8 cellular contexts compared by ENCODE assay signal in the genomic region with DNA sequence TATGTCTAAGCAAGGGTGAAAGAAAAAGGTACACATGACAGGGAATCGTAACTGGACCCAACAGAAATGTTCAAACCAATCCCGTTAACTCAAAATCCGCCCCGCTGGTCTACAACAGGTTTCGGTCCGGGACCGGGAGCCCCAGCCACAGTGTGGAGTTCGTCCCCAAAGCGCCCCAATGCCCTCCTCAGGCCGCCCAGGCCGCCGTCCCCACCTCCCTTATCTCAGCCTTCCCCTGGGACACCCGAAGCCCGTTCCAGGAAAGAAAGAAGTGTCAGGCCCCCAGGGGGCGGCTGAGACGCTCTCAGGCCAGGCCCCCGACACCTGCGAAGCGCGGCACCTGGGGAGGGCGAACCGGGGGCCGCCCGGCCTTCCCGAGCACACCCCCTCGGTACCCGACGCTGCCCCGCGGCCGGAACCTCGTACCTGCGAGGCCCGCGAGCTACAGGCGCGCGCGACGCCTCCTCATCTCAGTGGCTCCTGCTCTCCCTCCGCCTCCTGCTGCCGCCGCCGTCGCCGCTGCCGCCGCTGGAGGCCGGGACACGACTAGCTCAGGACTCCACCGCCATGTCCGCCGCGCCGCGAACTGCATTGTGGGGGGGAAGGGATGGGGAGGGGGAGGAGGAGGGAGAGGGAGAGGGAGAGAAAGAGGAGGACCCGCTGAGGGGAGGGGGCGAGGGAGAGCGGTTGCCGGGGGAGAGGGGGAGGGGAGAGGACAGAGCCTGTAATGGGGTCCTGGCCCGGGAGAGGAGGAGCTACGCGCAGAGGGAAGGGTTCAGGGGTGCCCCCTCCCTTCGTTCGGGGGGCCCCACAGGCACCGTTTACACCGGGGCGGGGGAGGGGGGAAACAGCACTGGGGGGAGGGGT. TPM values are rescaled to one million over a fixed set of nuclear protein-coding genes. Genes with fewer than 3 reads are reported as not detected.
DNase-seq lines count a peak whose midpoint lies in the region; ATAC-seq lines count a peak whose summit lies in the region.

A gene with protein sequence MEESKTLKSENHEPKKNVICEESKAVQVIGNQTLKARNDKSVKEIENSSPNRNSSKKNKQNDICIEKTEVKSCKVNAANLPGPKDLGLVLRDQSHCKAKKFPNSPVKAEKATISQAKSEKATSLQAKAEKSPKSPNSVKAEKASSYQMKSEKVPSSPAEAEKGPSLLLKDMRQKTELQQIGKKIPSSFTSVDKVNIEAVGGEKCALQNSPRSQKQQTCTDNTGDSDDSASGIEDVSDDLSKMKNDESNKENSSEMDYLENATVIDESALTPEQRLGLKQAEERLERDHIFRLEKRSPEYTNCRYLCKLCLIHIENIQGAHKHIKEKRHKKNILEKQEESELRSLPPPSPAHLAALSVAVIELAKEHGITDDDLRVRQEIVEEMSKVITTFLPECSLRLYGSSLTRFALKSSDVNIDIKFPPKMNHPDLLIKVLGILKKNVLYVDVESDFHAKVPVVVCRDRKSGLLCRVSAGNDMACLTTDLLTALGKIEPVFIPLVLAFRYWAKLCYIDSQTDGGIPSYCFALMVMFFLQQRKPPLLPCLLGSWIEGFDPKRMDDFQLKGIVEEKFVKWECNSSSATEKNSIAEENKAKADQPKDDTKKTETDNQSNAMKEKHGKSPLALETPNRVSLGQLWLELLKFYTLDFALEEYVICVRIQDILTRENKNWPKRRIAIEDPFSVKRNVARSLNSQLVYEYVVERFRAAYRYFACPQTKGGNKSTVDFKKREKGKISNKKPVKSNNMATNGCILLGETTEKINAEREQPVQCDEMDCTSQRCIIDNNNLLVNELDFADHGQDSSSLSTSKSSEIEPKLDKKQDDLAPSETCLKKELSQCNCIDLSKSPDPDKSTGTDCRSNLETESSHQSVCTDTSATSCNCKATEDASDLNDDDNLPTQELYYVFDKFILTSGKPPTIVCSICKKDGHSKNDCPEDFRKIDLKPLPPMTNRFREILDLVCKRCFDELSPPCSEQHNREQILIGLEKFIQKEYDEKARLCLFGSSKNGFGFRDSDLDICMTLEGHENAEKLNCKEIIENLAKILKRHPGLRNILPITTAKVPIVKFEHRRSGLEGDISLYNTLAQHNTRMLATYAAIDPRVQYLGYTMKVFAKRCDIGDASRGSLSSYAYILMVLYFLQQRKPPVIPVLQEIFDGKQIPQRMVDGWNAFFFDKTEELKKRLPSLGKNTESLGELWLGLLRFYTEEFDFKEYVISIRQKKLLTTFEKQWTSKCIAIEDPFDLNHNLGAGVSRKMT (N-terminal part only) (minus strand): TSS at position 588 of the 867 bp plus-strand sequence. CDS start 26,812 bp downstream, outside the sequence.

- H3K27ac ChIP-seq in SJSA1 (peak within 1 kb of the TSS; percentile 87), substantia nigra (ENCODE audit: low read depth, low read length, poor library complexity, severe bottlenecking) (peak within 1 kb of the TSS; percentile 83)

- peaks cover 5% of the 10 kb centered on the region for H3K27me3 Mint-ChIP-seq in activated naive CD4-positive, alpha-beta T cell treated with anti-CD3 and anti-CD28 coated beads, Interleukin-2, amount 10 ng/mL, durations not matched to agents 7 days and 5 days

- peaks cover 34% of the 10 kb centered on the region for H3K4me1 Mint-ChIP-seq in activated naive CD4-positive, alpha-beta T cell treated with anti-CD3 and anti-CD28 coated beads, Interleukin-2, amount 10 ng/mL, durations not matched to agents 7 days and 5 days

- peak; percentile 51 for ATAC-seq in GM21723 (IDR thresholded peaks at IDR 0.05; ENCODE audit: unreplicated experiment)

- no peaks in the 10 kb centered on the region for H3K27me3 ChIP-seq in SJSA1 (replicated peaks)

- H3K27ac Mint-ChIP-seq in activated naive CD4-positive, alpha-beta T cell treated with anti-CD3 and anti-CD28 coated beads, Interleukin-2, amount 10 ng/mL, durations not matched to agents 7 days and 5 days, result peak within 1 kb of the TSS; percentile 26

- H3K9me3 ChIP-seq in SJSA1 (replicated peaks), result no peaks in the 10 kb centered on the region

- peaks cover 15% of the 10 kb centered on the region for H3K4me1 ChIP-seq in SJSA1 (replicated peaks)

- peak within 1 kb of the TSS; percentile 89 for H3K4me3 ChIP-seq in SJSA1

- DNase-seq in DMS153 treated with DMSO at 0.1 percent for 48 hours (lab: John Stamatoyannopoulos, UW; ENCODE audit: unreplicated experiment) (peak; percentile 64), LoVo (ENCODE audit: low spot score) (peak; percentile 65), SJSA1 (ENCODE audit: low read depth in 1 of 2, low spot score in 2 of 2) (peak; percentile 79 to 86), glomerular endothelial cell (ENCODE audit: extremely low read depth, low read depth, low spot score) (no peak), nucleus accumbens (lab: John Stamatoyannopoulos, UW) (peak in 55 of 56 donors; percentile 47 to 95 (median 81)), substantia nigra (lab: John Stamatoyannopoulos, UW) (peak; percentile 22 to 90 (median 77))
- peak; percentile 86 for DNase-seq in activated naive CD4-positive, alpha-beta T cell treated with anti-CD3 and anti-CD28 coated beads, Interleukin-2, amount 10 ng/mL, durations not matched to agents 7 days and 5 days

- H3K36me3 ChIP-seq in SJSA1, result peaks cover 8% of the 10 kb centered on the region

- H3K4me3 Mint-ChIP-seq in activated naive CD4-positive, alpha-beta T cell treated with anti-CD3 and anti-CD28 coated beads, Interleukin-2, amount 10 ng/mL, durations not matched to agents 7 days and 5 days, result no peak within 1 kb of the TSS

- peaks cover 9% of the 10 kb centered on the region for H3K36me3 Mint-ChIP-seq in activated naive CD4-positive, alpha-beta T cell treated with anti-CD3 and anti-CD28 coated beads, Interleukin-2, amount 10 ng/mL, durations not matched to agents 7 days and 5 days

- CTCF ChIA-PET in activated naive CD4-positive, alpha-beta T cell treated with anti-CD3 and anti-CD28 coated beads, Interleukin-2, amount 10 ng/mL, durations not matched to agents 7 days and 5 days (lab: Charles Lee), result interaction anchor here (1.5 kb wide), 1 partner anchor 133 kb away, joined by 5 read pairs; no protein-coding TSS in a partner anchor

- H3K9me3 Mint-ChIP-seq in activated naive CD4-positive, alpha-beta T cell treated with anti-CD3 and anti-CD28 coated beads, Interleukin-2, amount 10 ng/mL, durations not matched to agents 7 days and 5 days, result no peaks in the 10 kb centered on the region

RNA-seq across cellular contexts. Expression of the gene that starts here (rescaled TPM):
- 25.3 and 28.2 TPM in 2 replicates for total RNA-seq in SJSA1 (2014; rRNA removed; shearing (Covaris generic))
- total RNA-seq in glomerular endothelial cell, result 26.2 and 33.1 TPM in 2 replicates
